ENCODE assay signal across 9 cellular contexts in genomic region chrX:130097507-130098201, GRCh38. TPM values are rescaled to one million over a fixed set of nuclear protein-coding genes. Genes with fewer than 3 reads are reported as not detected.
DNase-seq lines count a peak whose midpoint lies in the region; ATAC-seq and TF ChIP-seq lines count a peak whose summit lies in the region.
"Had no signal": no experiment of that assay in that cellular context is flagged by ENCODE, and none has a peak within 500 bp of the region (broad histone marks: within the 10 kb centered on the region; RNA-seq: fewer than 3 reads in every experiment).

No MANE protein-coding gene starts in this region.

- H3K36me3 Mint-ChIP-seq in activated T-cell treated with anti-CD3 and anti-CD28 coated beads, Interleukin-2, amount 50 U/mL, for 4 hours (ENCODE audit: insufficient read depth): no peaks in the 10 kb centered on the region

- DNase-seq in heart right ventricle: peak in 1 of 2 donors; percentile 23
- DNase-seq in Right ventricle myocardium inferior (ENCODE audit: missing footprints): no peak
- no peak for DNase-seq in activated T-cell treated with anti-CD3 and anti-CD28 coated beads, Interleukin-2, amount 50 U/mL, for 4 hours
- peak; percentile 71 to 75 for DNase-seq in left colon
- no peak for DNase-seq in GM10248 (ENCODE audit: extremely low spot score)
- no peak for DNase-seq in NK-92 (lab: John Stamatoyannopoulos, UW; ENCODE audit: unreplicated experiment)
- DNase-seq in mucosa of gallbladder (ENCODE audit: low spot score): no peak
- DNase-seq in superior temporal gyrus (ENCODE audit: extremely low spot score): no peak
- DNase-seq: SHP77 treated with DMSO at 0.1 percent for 48 hours had no signal

- CTCF ChIA-PET in GM10248 (lab: Yijun Ruan, JAX): interaction anchor here (0.7 to 1.4 kb wide), 3 partner anchors 9 to 37 kb away, joined by 3 to 5 read pairs (median 4); no protein-coding TSS in a partner anchor

- WGBS in heart right ventricle, 2 donors: 65 to 69% methylated on average over 11 to 14 of the region's 14 CpGs

- peaks cover 6 to 43% (median 25%) of the 10 kb centered on the region in 9 donors for H3K4me1 ChIP-seq in heart right ventricle

- H3K36me3 ChIP-seq in heart right ventricle: no peaks in the 10 kb centered on the region

- no peaks in the 10 kb centered on the region for H3K9me3 ChIP-seq in heart right ventricle

- peak in 7 of 8 donors; percentile 23 to 67 (median 59) for ATAC-seq in heart right ventricle
- no peak for ATAC-seq in Right ventricle myocardium inferior
- ATAC-seq in activated T-cell treated with anti-CD3 and anti-CD28 coated beads, Interleukin-2, amount 50 U/mL, for 4 hours: peak; percentile 39 to 56
- peak; percentile 84 for ATAC-seq in left colon

- H3K4me1 Mint-ChIP-seq in activated T-cell treated with anti-CD3 and anti-CD28 coated beads, Interleukin-2, amount 50 U/mL, for 4 hours (ENCODE audit: low read depth): peaks cover 69% of the 10 kb centered on the region

- H3K9me3 Mint-ChIP-seq in activated T-cell treated with anti-CD3 and anti-CD28 coated beads, Interleukin-2, amount 50 U/mL, for 4 hours: no peaks in the 10 kb centered on the region

- H3K4me3 ChIP-seq in heart right ventricle: no peak overlapping the region

- intact Hi-C loops in heart right ventricle (cut with DNase I): no loop called here
- intact Hi-C loops in Right ventricle myocardium inferior (cut with DNase I): no loop called here
- intact Hi-C loops in left colon (cut with DNase I, micrococcal nuclease): no loop called here

- no peaks in the 10 kb centered on the region for H3K27me3 Mint-ChIP-seq in activated T-cell treated with anti-CD3 and anti-CD28 coated beads, Interleukin-2, amount 50 U/mL, for 4 hours (ENCODE audit: low read depth)

- H3K4me3 Mint-ChIP-seq in activated T-cell treated with anti-CD3 and anti-CD28 coated beads, Interleukin-2, amount 50 U/mL, for 4 hours: peak overlapping the region; percentile 37

- no peaks in the 10 kb centered on the region for H3K27me3 ChIP-seq in heart right ventricle

- POLR2A ChIA-PET in GM10248 (lab: Yijun Ruan, JAX): no interaction called here

- TF ChIP-seq CTCF in heart right ventricle (IDR thresholded peaks at IDR 0.05) (no peak), GM10248 (IDR thresholded peaks at IDR 0.05; ENCODE audit: control extremely low read depth, extremely low read depth, low read depth, missing control alignments) (no peak)

- peak overlapping the region in 6 of 10 donors; percentile 22 to 53 (median 36) for H3K27ac ChIP-seq in heart right ventricle

RNA-seq across cellular contexts. Expression of gene ELF4, which starts 12.6 kb away (rescaled TPM):
- total RNA-seq in heart right ventricle: 1 to 10 TPM; 1.8 to 8.6 (median 2.7) TPM
- polyA plus RNA-seq in heart right ventricle: 1 to 10 TPM; 1.8 to 4.1 TPM
- total RNA-seq in Right ventricle myocardium inferior: 2.8 TPM
- total RNA-seq in activated T-cell treated with anti-CD3 and anti-CD28 coated beads, Interleukin-2, amount 50 U/mL, for 4 hours: 10 to 100 TPM; 22.7 to 26.5 (median 23.0) TPM
- 10 to 100 TPM; 39.8 to 61.9 TPM for total RNA-seq in left colon
- 12.5 TPM for total RNA-seq in mucosa of gallbladder

Comparison
In these comparisons a context has a peak if more than half of its experiments do, and no peak if none do; other contexts are left out.
1. DNase-seq: peak in left colon (2 of 2); none in Right ventricle myocardium inferior (single experiment), activated T-cell treated with anti-CD3 and anti-CD28 coated beads, Interleukin-2, amount 50 U/mL, for 4 hours (single experiment), GM10248 (single experiment), NK-92 (single experiment), mucosa of gallbladder (single experiment) and superior temporal gyrus (single experiment).